ENCODE assay signal across 13 cellular contexts in the genomic region with DNA sequence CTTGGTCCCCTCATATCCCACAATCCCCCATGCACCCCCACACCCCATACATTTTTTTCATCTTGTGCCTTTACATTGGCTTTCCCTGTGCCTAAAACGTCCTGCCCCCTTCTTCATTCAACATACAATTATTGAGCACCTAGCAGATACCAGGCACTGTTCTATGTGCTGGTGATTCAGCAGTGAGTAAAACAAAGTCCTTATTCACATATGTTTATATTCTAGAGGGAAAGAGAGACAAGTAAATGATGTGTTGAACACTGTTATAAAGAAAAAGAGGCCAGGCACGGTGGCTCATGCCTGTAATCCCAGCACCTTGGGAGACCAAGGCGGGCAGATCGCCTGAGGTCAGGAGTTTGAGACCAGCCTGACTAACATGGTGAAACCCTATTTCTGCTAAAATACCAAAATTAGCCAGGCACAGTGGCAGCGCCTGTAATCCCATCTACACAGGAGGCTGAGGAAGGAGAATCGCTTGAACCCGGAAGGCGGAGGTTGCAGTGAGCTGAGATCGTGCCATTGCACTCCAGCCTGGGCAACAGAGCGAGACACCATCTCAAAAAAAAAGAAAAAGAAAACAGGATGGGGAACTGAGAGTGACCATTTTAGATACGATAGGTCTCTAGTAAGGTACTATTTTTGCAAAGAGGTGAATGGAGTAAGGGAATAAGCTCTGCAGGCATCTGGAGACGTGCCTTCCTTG. TPM values are rescaled to one million over a fixed set of nuclear protein-coding genes. Genes with fewer than 3 reads are reported as not detected.
A peak's percentile ranks its signal among the peaks of the same experiment; 100 is the strongest.
DNase-seq lines count a peak whose midpoint lies in the region; ATAC-seq and TF ChIP-seq lines count a peak whose summit lies in the region.
"Had no signal": no experiment of that assay in that cellular context is flagged by ENCODE, and none has a peak within 500 bp of the region (broad histone marks: within the 10 kb centered on the region; RNA-seq: fewer than 3 reads in every experiment).

No MANE protein-coding gene starts in this region.

- no peaks in the 10 kb centered on the region for H3K4me1 Mint-ChIP-seq in activated T-helper 2 cell treated with anti-CD3 and anti-CD28 coated beads, Interferon-gamma antibody, Interleukin-2, Interleukin-4, amounts not matched to agents 10 μg/mL and 5 μg/mL and 100 μg/mL, durations not matched to agents 14 hours and 24 hours and 36 hours (ENCODE audit: low read depth)

- no peaks in the 10 kb centered on the region for H3K9me3 ChIP-seq in DOHH2 (ENCODE audit: control insufficient read depth, insufficient read depth, low read length)
- H3K9me3 ChIP-seq: gastrocnemius medialis had no signal

- no peaks in the 10 kb centered on the region for H3K27me3 ChIP-seq in DOHH2 (ENCODE audit: control insufficient read depth, low read length)
- H3K27me3 ChIP-seq: gastrocnemius medialis had no signal

- H3F3A ChIP-seq in DOHH2 (ENCODE audit: control insufficient read depth, insufficient read depth) = peaks cover 53% of the 10 kb centered on the region

- ATAC-seq in GM19351 (IDR thresholded peaks at IDR 0.05; ENCODE audit: unreplicated experiment) (peak; percentile 71), HG02798 (IDR thresholded peaks at IDR 0.05; ENCODE audit: poor library complexity, unreplicated experiment) (peak; percentile 46)
- ATAC-seq: activated CD4-positive, CD25-positive, alpha-beta regulatory T cell treated with anti-CD3 and anti-CD28 coated beads, Interleukin-2, amount 50 U/mL, for 24 hours; gastrocnemius medialis had no signal

- peak overlapping the region; percentile 69 for H3K4me3 ChIP-seq in DOHH2 (ENCODE audit: low read length)
- H3K4me3 ChIP-seq: gastrocnemius medialis had no signal

- H3K9me3 Mint-ChIP-seq in activated T-helper 2 cell treated with anti-CD3 and anti-CD28 coated beads, Interferon-gamma antibody, Interleukin-2, Interleukin-4, amounts not matched to agents 10 μg/mL and 5 μg/mL and 100 μg/mL, durations not matched to agents 14 hours and 24 hours and 36 hours = no peaks in the 10 kb centered on the region

- H4K20me1 ChIP-seq in DOHH2 (ENCODE audit: control insufficient read depth, insufficient read depth, low read depth, low read length) = no peaks in the 10 kb centered on the region

- intact Hi-C loops in activated T-helper 2 cell treated with anti-CD3 and anti-CD28 coated beads, Interferon-gamma antibody, Interleukin-2, Interleukin-4, amounts not matched to agents 10 μg/mL and 5 μg/mL and 100 μg/mL, durations not matched to agents 14 hours and 24 hours and 36 hours (cut with micrococcal nuclease) = no loop called here

- H3K36me3 Mint-ChIP-seq in activated T-helper 2 cell treated with anti-CD3 and anti-CD28 coated beads, Interferon-gamma antibody, Interleukin-2, Interleukin-4, amounts not matched to agents 10 μg/mL and 5 μg/mL and 100 μg/mL, durations not matched to agents 14 hours and 24 hours and 36 hours (ENCODE audit: low read depth) = no peaks in the 10 kb centered on the region

- no peak overlapping the region for H3K27ac Mint-ChIP-seq in activated T-helper 2 cell treated with anti-CD3 and anti-CD28 coated beads, Interferon-gamma antibody, Interleukin-2, Interleukin-4, amounts not matched to agents 10 μg/mL and 5 μg/mL and 100 μg/mL, durations not matched to agents 14 hours and 24 hours and 36 hours

- peaks cover 23% of the 10 kb centered on the region for H3K27me3 Mint-ChIP-seq in activated T-helper 2 cell treated with anti-CD3 and anti-CD28 coated beads, Interferon-gamma antibody, Interleukin-2, Interleukin-4, amounts not matched to agents 10 μg/mL and 5 μg/mL and 100 μg/mL, durations not matched to agents 14 hours and 24 hours and 36 hours (ENCODE audit: low read depth)

- TF ChIP-seq CTCF in DOHH2 (IDR thresholded peaks at IDR 0.05; ENCODE audit: low read depth, low read length, poor library complexity, severe bottlenecking) = no peak

- no peaks in the 10 kb centered on the region for H3K9me2 ChIP-seq in DOHH2 (replicated peaks; ENCODE audit: control insufficient read depth, low read length)

- peaks cover 52% of the 10 kb centered on the region for H3K36me3 ChIP-seq in DOHH2 (ENCODE audit: control insufficient read depth, low read length)
- H3K36me3 ChIP-seq: gastrocnemius medialis had no signal

- DNase-seq in NAMALWA (ENCODE audit: low spot score) (peak; percentile 35), DMS153 treated with DMSO at 0.1 percent for 48 hours (lab: John Stamatoyannopoulos, UW; ENCODE audit: unreplicated experiment) (no peak)
- DNase-seq in stimulated activated naive CD4-positive, alpha-beta T cell treated with Interleukin-2 at 50 U/mL for 16 hours (lab: John Stamatoyannopoulos, UW) = no peak
- DNase-seq in stimulated activated CD4-positive, alpha-beta T cell treated with anti-CD3 and anti-CD28 coated beads, Interleukin-1b, Interleukin-23, amount 100 ng/mL, for 48 hours = no peak
- DNase-seq in activated T-helper 2 cell treated with anti-CD3 and anti-CD28 coated beads, Interferon-gamma antibody, Interleukin-2, Interleukin-4, amounts not matched to agents 10 μg/mL and 5 μg/mL and 100 μg/mL, durations not matched to agents 14 hours and 24 hours and 36 hours (ENCODE audit: low spot score) = no peak
- DNase-seq: Calu3; central memory CD4-positive, alpha-beta T cell; gastrocnemius medialis; NCI-H1092 had no signal

- peak overlapping the region; percentile 95 for H3K4me2 ChIP-seq in DOHH2 (ENCODE audit: low read length)

- peaks cover 84% of the 10 kb centered on the region for H3K79me2 ChIP-seq in DOHH2 (ENCODE audit: control insufficient read depth, low read length)

- H3K27ac ChIP-seq in DOHH2 (ENCODE audit: low read depth, low read length) = peak overlapping the region; percentile 100
- H3K27ac ChIP-seq: gastrocnemius medialis had no signal

- H3K4me3 Mint-ChIP-seq in activated T-helper 2 cell treated with anti-CD3 and anti-CD28 coated beads, Interferon-gamma antibody, Interleukin-2, Interleukin-4, amounts not matched to agents 10 μg/mL and 5 μg/mL and 100 μg/mL, durations not matched to agents 14 hours and 24 hours and 36 hours (ENCODE audit: low read depth) = no peak overlapping the region

- peaks cover 99% of the 10 kb centered on the region for H3K4me1 ChIP-seq in DOHH2 (ENCODE audit: control insufficient read depth, low read length)
- H3K4me1 ChIP-seq: gastrocnemius medialis had no signal

RNA-seq across cellular contexts. Expression of gene SLC7A7, which starts 12.2 kb away (rescaled TPM):
- total RNA-seq in activated T-helper 2 cell treated with anti-CD3 and anti-CD28 coated beads, Interferon-gamma antibody, Interleukin-2, Interleukin-4, amounts not matched to agents 10 μg/mL and 5 μg/mL and 100 μg/mL, durations not matched to agents 14 hours and 24 hours and 36 hours = 0.25 TPM in 1 of 2 replicates, not detected in the other

RNA-seq across cellular contexts. Expression of gene MRPL52, which starts 26.7 kb away (rescaled TPM):
- 173 and 175 TPM in 2 replicates for total RNA-seq in activated T-helper 2 cell treated with anti-CD3 and anti-CD28 coated beads, Interferon-gamma antibody, Interleukin-2, Interleukin-4, amounts not matched to agents 10 μg/mL and 5 μg/mL and 100 μg/mL, durations not matched to agents 14 hours and 24 hours and 36 hours

RNA-seq across cellular contexts. Expression of gene MMP14, which starts 33.4 kb away (rescaled TPM):
- 2.6 and 2.7 TPM in 2 replicates for total RNA-seq in activated T-helper 2 cell treated with anti-CD3 and anti-CD28 coated beads, Interferon-gamma antibody, Interleukin-2, Interleukin-4, amounts not matched to agents 10 μg/mL and 5 μg/mL and 100 μg/mL, durations not matched to agents 14 hours and 24 hours and 36 hours

RNA-seq across cellular contexts. Expression of gene OXA1L, which starts 36.5 kb away (rescaled TPM):
- total RNA-seq in activated T-helper 2 cell treated with anti-CD3 and anti-CD28 coated beads, Interferon-gamma antibody, Interleukin-2, Interleukin-4, amounts not matched to agents 10 μg/mL and 5 μg/mL and 100 μg/mL, durations not matched to agents 14 hours and 24 hours and 36 hours = 114 and 123 TPM in 2 replicates
